ENCODE assay signal across 1 cellular context in the genomic region with DNA sequence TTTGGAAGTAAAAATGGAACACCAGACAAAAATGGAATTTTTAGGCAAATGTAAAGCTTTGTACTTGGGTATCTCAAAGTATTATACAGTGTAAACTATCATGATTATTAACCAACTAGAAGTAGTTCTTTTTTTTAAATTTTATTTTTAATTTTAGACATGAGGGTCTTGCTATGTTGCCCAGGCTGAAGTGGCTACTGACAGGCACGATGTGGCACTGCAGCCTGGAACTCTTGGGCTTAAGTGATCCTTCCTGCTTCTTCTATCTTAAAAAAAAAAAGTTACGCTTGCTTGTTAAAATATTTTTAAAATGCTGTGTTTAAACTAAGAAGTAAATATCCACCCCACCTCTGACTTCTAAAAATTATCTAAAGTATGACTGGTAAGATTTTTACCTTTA.
TF ChIP-seq lines count a peak whose summit lies in the region.

No MANE protein-coding gene starts in this region.

TF ChIP-seq in WTC11, 78 proteins besides CTCF, POLR2A, EP300 and RAD21 (continued from another document):
- TF ChIP-seq, protein P1, sequence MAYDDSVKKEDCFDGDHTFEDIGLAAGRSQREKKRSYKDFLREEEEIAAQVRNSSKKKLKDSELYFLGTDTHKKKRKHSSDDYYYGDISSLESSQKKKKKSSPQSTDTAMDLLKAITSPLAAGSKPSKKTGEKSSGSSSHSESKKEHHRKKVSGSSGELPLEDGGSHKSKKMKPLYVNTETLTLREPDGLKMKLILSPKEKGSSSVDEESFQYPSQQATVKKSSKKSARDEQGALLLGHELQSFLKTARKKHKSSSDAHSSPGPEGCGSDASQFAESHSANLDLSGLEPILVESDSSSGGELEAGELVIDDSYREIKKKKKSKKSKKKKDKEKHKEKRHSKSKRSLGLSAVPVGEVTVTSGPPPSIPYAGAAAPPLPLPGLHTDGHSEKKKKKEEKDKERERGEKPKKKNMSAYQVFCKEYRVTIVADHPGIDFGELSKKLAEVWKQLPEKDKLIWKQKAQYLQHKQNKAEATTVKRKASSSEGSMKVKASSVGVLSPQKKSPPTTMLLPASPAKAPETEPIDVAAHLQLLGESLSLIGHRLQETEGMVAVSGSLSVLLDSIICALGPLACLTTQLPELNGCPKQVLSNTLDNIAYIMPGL (CRISPR knock-in tag; IDR thresholded peaks at IDR 0.05): no peak
- TF ChIP-seq, protein P2, sequence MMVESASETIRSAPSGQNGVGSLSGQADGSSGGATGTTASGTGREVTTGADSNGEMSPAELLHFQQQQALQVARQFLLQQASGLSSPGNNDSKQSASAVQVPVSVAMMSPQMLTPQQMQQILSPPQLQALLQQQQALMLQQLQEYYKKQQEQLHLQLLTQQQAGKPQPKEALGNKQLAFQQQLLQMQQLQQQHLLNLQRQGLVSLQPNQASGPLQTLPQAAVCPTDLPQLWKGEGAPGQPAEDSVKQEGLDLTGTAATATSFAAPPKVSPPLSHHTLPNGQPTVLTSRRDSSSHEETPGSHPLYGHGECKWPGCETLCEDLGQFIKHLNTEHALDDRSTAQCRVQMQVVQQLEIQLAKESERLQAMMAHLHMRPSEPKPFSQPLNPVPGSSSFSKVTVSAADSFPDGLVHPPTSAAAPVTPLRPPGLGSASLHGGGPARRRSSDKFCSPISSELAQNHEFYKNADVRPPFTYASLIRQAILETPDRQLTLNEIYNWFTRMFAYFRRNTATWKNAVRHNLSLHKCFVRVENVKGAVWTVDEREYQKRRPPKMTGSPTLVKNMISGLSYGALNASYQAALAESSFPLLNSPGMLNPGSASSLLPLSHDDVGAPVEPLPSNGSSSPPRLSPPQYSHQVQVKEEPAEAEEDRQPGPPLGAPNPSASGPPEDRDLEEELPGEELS (CRISPR knock-in tag; IDR thresholded peaks at IDR 0.05): no peak
- TF ChIP-seq NFE2L1 (CRISPR knock-in tag; IDR thresholded peaks at IDR 0.05) (no peak), ZNF121 (CRISPR knock-in tag; IDR thresholded peaks at IDR 0.05) (no peak), NR2C2 (CRISPR knock-in tag; IDR thresholded peaks at IDR 0.05) (no peak), ZNF232 (CRISPR knock-in tag; IDR thresholded peaks at IDR 0.05) (no peak), FOXK1 (CRISPR knock-in tag; IDR thresholded peaks at IDR 0.05) (no peak)
